ENCODE assay signal across 20 cellular contexts in the genomic region with DNA sequence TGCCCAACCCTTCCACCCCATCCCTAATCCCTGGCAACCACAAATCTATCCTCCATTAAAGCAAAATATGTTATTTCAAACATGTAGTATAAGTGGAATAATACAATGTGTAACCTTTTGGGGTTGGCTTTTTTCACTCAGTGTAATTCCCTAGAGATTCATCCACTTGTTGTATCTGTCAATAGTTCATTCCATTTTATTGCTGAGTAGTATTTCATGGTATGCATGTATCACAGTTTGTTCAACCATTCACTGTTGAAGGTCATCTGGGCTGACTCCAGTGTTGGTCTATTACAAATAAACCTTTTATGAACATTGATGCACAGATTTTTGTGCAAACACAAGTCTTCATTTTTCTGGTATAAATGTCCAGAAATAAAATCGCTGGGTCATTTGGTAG. TPM values are rescaled to one million over a fixed set of nuclear protein-coding genes. Genes with fewer than 3 reads are reported as not detected.
DNase-seq lines count a peak whose midpoint lies in the region; ATAC-seq and TF ChIP-seq lines count a peak whose summit lies in the region.
"Had no signal": no experiment of that assay in that cellular context is flagged by ENCODE, and none has a peak within 500 bp of the region (broad histone marks: within the 10 kb centered on the region; RNA-seq: fewer than 3 reads in every experiment).

No MANE protein-coding gene starts in this region.

- BruUV-seq in PC-3 (replicated peaks; lab: Mats Ljungman, UMichigan): no TSS peak
- no TSS peak for BruUV-seq in OCI-LY7 (replicated peaks; lab: Mats Ljungman, UMichigan)

- H2AFZ ChIP-seq in PC-3 (ENCODE audit: low read length): no peak overlapping the region
- H2AFZ ChIP-seq in OCI-LY7 (ENCODE audit: low read length): no peak overlapping the region
- H2AFZ ChIP-seq: GM23338, PC-9 had no signal

- TF ChIP-seq CTCF in AG10803 (conservative IDR thresholded peaks at IDR 0.05; ENCODE audit: low read length) (no peak), PC-3 (conservative IDR thresholded peaks at IDR 0.05; ENCODE audit: low read depth, low read length) (no peak), fibroblast of mammary gland (conservative IDR thresholded peaks at IDR 0.05; ENCODE audit: control insufficient read depth, insufficient read depth, low read depth, low read length) (no peak), OCI-LY7 (conservative IDR thresholded peaks at IDR 0.05; ENCODE audit: low read length) (no peak)

- no peaks in the 10 kb centered on the region for H3F3A ChIP-seq in PC-3 (ENCODE audit: low read length, unreplicated experiment)

- H3K4me1 ChIP-seq in PC-3 (ENCODE audit: insufficient read depth, low read length): peaks cover 10% of the 10 kb centered on the region; the same call in 1 of the 2 replicates
- no peaks in the 10 kb centered on the region for H3K4me1 ChIP-seq in OCI-LY7 (ENCODE audit: insufficient read depth, low read length, poor library complexity, severe bottlenecking)

- CTCF ChIA-PET in PC-3 (lab: Charles Lee): interaction anchor here (0.6 kb wide), 1 partner anchor 499 kb away, joined by 9 read pairs; the partner anchor contains the start of gene QRICH1
- CTCF ChIA-PET in OCI-LY7 (lab: Charles Lee; ENCODE audit: unreplicated experiment): no interaction called here

- H3K9me2 ChIP-seq in PC-3 (replicated peaks; ENCODE audit: low read length): no peaks in the 10 kb centered on the region
- H3K9me2 ChIP-seq in OCI-LY7 (ENCODE audit: insufficient read depth, low read length): no peaks in the 10 kb centered on the region

- ATAC-seq in PC-3 (peak; percentile 97), GM21360 (IDR thresholded peaks at IDR 0.05; ENCODE audit: unreplicated experiment) (no peak), HG03442 (IDR thresholded peaks at IDR 0.05; ENCODE audit: unreplicated experiment) (no peak)
- ATAC-seq: GM23338 had no signal

- no peak overlapping the region for H3K4me3 ChIP-seq in AG10803 (ENCODE audit: low read length)
- H3K4me3 ChIP-seq in PC-3 (ENCODE audit: low read length): no peak overlapping the region
- no peak overlapping the region for H3K4me3 ChIP-seq in fibroblast of mammary gland (ENCODE audit: control insufficient read depth, low read depth, low read length)
- H3K4me3 ChIP-seq in OCI-LY7 (ENCODE audit: low read depth, low read length, poor library complexity, severe bottlenecking): no peak overlapping the region
- H3K4me3 ChIP-seq: GM23338, PC-9 had no signal

- no peak overlapping the region for H3K9ac ChIP-seq in PC-3 (ENCODE audit: low read length)

- H3K9me3 ChIP-seq in PC-3 (ENCODE audit: low read length) (peaks cover 5% of the 10 kb centered on the region; the same call in 1 of the 2 replicates), OCI-LY7 (ENCODE audit: low read length) (no peaks in the 10 kb centered on the region)

- DNase-seq in AG10803 (ENCODE audit: low read depth) (peak; percentile 51), HCEC 1CT (peak; percentile 25), PC-3 (peak; percentile 80), fibroblast of mammary gland (ENCODE audit: low read depth) (peak; percentile 22), OCI-LY7 (ENCODE audit: low spot score) (no peak), cerebellum (ENCODE audit: low spot score) (no peak)
- DNase-seq: 8988T, DMS79 treated with DMSO at 0.1 percent for 48 hours, GDM1, MM.1S, NCI-H1092 treated with DMSO at 0.1 percent for 48 hours, NCI-H146, NCI-H2081, NCI-H2227 treated with DMSO at 0.1 percent for 48 hours, NCI-H510A treated with DMSO at 0.1 percent for 48 hours, NCI-H774, PC-9 had no signal

- H3K27ac ChIP-seq in PC-3 (ENCODE audit: low read length): peak overlapping the region; percentile 27
- H3K27ac ChIP-seq in OCI-LY7 (ENCODE audit: low read depth, low read length, poor library complexity, severe bottlenecking): no peak overlapping the region
- H3K27ac ChIP-seq: PC-9 had no signal

- H3K79me2 ChIP-seq in PC-3 (ENCODE audit: low read length): no peaks in the 10 kb centered on the region
- no peaks in the 10 kb centered on the region for H3K79me2 ChIP-seq in OCI-LY7 (ENCODE audit: insufficient read depth, low read depth, low read length)

- H3K36me3 ChIP-seq in PC-3 (ENCODE audit: low read depth, low read length): no peaks in the 10 kb centered on the region
- H3K36me3 ChIP-seq in OCI-LY7 (ENCODE audit: insufficient read depth, low read length): no peaks in the 10 kb centered on the region

- H3K4me2 ChIP-seq in PC-3 (ENCODE audit: low read length) (peak overlapping the region; percentile 40; the same call in 1 of the 2 replicates), OCI-LY7 (ENCODE audit: low read length) (no peak overlapping the region)
- H3K4me2 ChIP-seq: GM23338, PC-9 had no signal

- H4K20me1 ChIP-seq in PC-3 (ENCODE audit: low read length) (no peaks in the 10 kb centered on the region), OCI-LY7 (ENCODE audit: insufficient read depth, low read length) (no peaks in the 10 kb centered on the region)

- no peaks in the 10 kb centered on the region for H3K27me3 ChIP-seq in PC-3 (ENCODE audit: low read length)

- POLR2A ChIA-PET in PC-3 (lab: Charles Lee; ENCODE audit: unreplicated experiment) (interaction anchor here (0.7 kb wide), 1 partner anchor 45 kb away, joined by 4 read pairs; no protein-coding TSS in a partner anchor), OCI-LY7 (lab: Charles Lee) (no interaction called here)

- intact Hi-C loops in PC-3 (cut with micrococcal nuclease) (loop anchor here (1.0 kb wide), 2 partner anchors 53 to 78 kb away; no protein-coding TSS in a partner anchor), OCI-LY7 (cut with micrococcal nuclease; ENCODE audit: unreplicated experiment) (no loop called here)

RNA-seq across cellular contexts. Expression of gene BSN, which starts 38.8 kb away (rescaled TPM):
- total RNA-seq in PC-3 (2014; rRNA removed) (0.80 and 0.92 TPM in 2 replicates), OCI-LY7 (2022) (0.20 and 0.27 TPM in 2 replicates), cerebellum (13.7 TPM)
- 0.03 TPM in 2 replicates for total RNA-seq in OCI-LY7 (2014; rRNA removed; shearing (Covaris generic))

Comparison
In these comparisons a context has a peak if more than half of its experiments do, and no peak if none do; other contexts are left out.
1. DNase-seq: peak in AG10803 (single experiment), HCEC 1CT (single experiment), PC-3 (single experiment) and fibroblast of mammary gland (single experiment); none in OCI-LY7 (single experiment) and cerebellum (single experiment).